Comparison of ENCODE assay signal across 1 cellular context in genomic region chr17:82272495-82273326, GRCh38.
TF ChIP-seq lines count a peak whose summit lies in the region.

No MANE protein-coding gene starts in this region.

TF ChIP-seq in HepG2, 621 proteins besides CTCF, POLR2A, EP300 and RAD21 (continued from another document and continues in another):
- TF ChIP-seq, protein P1, sequence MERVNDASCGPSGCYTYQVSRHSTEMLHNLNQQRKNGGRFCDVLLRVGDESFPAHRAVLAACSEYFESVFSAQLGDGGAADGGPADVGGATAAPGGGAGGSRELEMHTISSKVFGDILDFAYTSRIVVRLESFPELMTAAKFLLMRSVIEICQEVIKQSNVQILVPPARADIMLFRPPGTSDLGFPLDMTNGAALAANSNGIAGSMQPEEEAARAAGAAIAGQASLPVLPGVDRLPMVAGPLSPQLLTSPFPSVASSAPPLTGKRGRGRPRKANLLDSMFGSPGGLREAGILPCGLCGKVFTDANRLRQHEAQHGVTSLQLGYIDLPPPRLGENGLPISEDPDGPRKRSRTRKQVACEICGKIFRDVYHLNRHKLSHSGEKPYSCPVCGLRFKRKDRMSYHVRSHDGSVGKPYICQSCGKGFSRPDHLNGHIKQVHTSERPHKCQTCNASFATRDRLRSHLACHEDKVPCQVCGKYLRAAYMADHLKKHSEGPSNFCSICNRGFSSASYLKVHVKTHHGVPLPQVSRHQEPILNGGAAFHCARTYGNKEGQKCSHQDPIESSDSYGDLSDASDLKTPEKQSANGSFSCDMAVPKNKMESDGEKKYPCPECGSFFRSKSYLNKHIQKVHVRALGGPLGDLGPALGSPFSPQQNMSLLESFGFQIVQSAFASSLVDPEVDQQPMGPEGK (CRISPR knock-in tag; IDR thresholded peaks at IDR 0.05): peak; percentile 62
- no peak for TF ChIP-seq IRF1 (CRISPR knock-in tag; IDR thresholded peaks at IDR 0.05; ENCODE audit: low read depth)
- TF ChIP-seq CBX2 (IDR thresholded peaks at IDR 0.05; ENCODE audit: low read depth, low read length): no peak
- TF ChIP-seq CBX2 (CRISPR knock-in tag; IDR thresholded peaks at IDR 0.05; ENCODE audit: low read depth): no peak
- TF ChIP-seq KLF16 (CRISPR knock-in tag; IDR thresholded peaks at IDR 0.05): no peak
- no peak for TF ChIP-seq ZFP37 (CRISPR knock-in tag; IDR thresholded peaks at IDR 0.05; ENCODE audit: borderline replicate concordance)
- 0 out of 2 replicates have a peak, but pooled peaks have one; percentile 22 for TF ChIP-seq ZNF605 (CRISPR knock-in tag; IDR thresholded peaks at IDR 0.05)
- TF ChIP-seq NR3C1 (CRISPR knock-in tag; IDR thresholded peaks at IDR 0.05): no peak
- TF ChIP-seq PCBP1 (IDR thresholded peaks at IDR 0.05; ENCODE audit: borderline replicate concordance, low read depth, low read length): peak; percentile 96
- TF ChIP-seq NCOA2 (CRISPR knock-in tag; IDR thresholded peaks at IDR 0.05): no peak
- no peak for TF ChIP-seq MIER2 (CRISPR knock-in tag; IDR thresholded peaks at IDR 0.05)
- TF ChIP-seq, protein P2, sequence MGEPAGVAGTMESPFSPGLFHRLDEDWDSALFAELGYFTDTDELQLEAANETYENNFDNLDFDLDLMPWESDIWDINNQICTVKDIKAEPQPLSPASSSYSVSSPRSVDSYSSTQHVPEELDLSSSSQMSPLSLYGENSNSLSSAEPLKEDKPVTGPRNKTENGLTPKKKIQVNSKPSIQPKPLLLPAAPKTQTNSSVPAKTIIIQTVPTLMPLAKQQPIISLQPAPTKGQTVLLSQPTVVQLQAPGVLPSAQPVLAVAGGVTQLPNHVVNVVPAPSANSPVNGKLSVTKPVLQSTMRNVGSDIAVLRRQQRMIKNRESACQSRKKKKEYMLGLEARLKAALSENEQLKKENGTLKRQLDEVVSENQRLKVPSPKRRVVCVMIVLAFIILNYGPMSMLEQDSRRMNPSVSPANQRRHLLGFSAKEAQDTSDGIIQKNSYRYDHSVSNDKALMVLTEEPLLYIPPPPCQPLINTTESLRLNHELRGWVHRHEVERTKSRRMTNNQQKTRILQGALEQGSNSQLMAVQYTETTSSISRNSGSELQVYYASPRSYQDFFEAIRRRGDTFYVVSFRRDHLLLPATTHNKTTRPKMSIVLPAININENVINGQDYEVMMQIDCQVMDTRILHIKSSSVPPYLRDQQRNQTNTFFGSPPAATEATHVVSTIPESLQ (CRISPR knock-in tag; conservative IDR thresholded peaks at IDR 0.05): no peak
- TF ChIP-seq PAWR (CRISPR knock-in tag; IDR thresholded peaks at IDR 0.05; ENCODE audit: borderline replicate concordance): no peak
- TF ChIP-seq RORA (CRISPR knock-in tag; IDR thresholded peaks at IDR 0.05): no peak
- no peak for TF ChIP-seq RARG (CRISPR knock-in tag; IDR thresholded peaks at IDR 0.05; ENCODE audit: low read depth)
- no peak for TF ChIP-seq CCDC6 (CRISPR knock-in tag; IDR thresholded peaks at IDR 0.05)
- no peak for TF ChIP-seq ZNF788 (CRISPR knock-in tag; IDR thresholded peaks at IDR 0.05; ENCODE audit: borderline replicate concordance)
- TF ChIP-seq ELF1 (CRISPR knock-in tag; IDR thresholded peaks at IDR 0.05): 0 out of 2 replicates have a peak, but pooled peaks have one; percentile 17
- TF ChIP-seq ZNF891 (CRISPR knock-in tag; IDR thresholded peaks at IDR 0.05): 0 out of 2 replicates have a peak, but pooled peaks have one; percentile 33
- TF ChIP-seq MTF1 (CRISPR knock-in tag; IDR thresholded peaks at IDR 0.05): no peak
- TF ChIP-seq TEAD3 (CRISPR knock-in tag; optimal IDR thresholded peaks at IDR 0.05; ENCODE audit: borderline replicate concordance): peak; percentile 8
- no peak for TF ChIP-seq ETV6 (CRISPR knock-in tag; conservative IDR thresholded peaks at IDR 0.05)
- TF ChIP-seq, protein P3, sequence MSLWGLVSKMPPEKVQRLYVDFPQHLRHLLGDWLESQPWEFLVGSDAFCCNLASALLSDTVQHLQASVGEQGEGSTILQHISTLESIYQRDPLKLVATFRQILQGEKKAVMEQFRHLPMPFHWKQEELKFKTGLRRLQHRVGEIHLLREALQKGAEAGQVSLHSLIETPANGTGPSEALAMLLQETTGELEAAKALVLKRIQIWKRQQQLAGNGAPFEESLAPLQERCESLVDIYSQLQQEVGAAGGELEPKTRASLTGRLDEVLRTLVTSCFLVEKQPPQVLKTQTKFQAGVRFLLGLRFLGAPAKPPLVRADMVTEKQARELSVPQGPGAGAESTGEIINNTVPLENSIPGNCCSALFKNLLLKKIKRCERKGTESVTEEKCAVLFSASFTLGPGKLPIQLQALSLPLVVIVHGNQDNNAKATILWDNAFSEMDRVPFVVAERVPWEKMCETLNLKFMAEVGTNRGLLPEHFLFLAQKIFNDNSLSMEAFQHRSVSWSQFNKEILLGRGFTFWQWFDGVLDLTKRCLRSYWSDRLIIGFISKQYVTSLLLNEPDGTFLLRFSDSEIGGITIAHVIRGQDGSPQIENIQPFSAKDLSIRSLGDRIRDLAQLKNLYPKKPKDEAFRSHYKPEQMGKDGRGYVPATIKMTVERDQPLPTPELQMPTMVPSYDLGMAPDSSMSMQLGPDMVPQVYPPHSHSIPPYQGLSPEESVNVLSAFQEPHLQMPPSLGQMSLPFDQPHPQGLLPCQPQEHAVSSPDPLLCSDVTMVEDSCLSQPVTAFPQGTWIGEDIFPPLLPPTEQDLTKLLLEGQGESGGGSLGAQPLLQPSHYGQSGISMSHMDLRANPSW (CRISPR knock-in tag; IDR thresholded peaks at IDR 0.05; ENCODE audit: borderline replicate concordance): no peak
- TF ChIP-seq SALL1 (CRISPR knock-in tag; IDR thresholded peaks at IDR 0.05): peak; percentile 33; the same call in 1 of the 2 replicates
- no peak for TF ChIP-seq ZNF235 (CRISPR knock-in tag; IDR thresholded peaks at IDR 0.05; ENCODE audit: borderline replicate concordance)
- TF ChIP-seq FOXC1 (CRISPR knock-in tag; IDR thresholded peaks at IDR 0.05; ENCODE audit: borderline replicate concordance): no peak
- no peak for TF ChIP-seq PLSCR1 (CRISPR knock-in tag; IDR thresholded peaks at IDR 0.05; ENCODE audit: borderline replicate concordance)
- TF ChIP-seq FOXO4 (CRISPR knock-in tag; conservative IDR thresholded peaks at IDR 0.05): no peak
- TF ChIP-seq ZNF121 (CRISPR knock-in tag; IDR thresholded peaks at IDR 0.05): no peak
- TF ChIP-seq HOXA5 (CRISPR knock-in tag; IDR thresholded peaks at IDR 0.05): 0 out of 2 replicates have a peak, but pooled peaks have one; percentile 60
- no peak for TF ChIP-seq ZBTB26 (CRISPR knock-in tag; IDR thresholded peaks at IDR 0.05; ENCODE audit: borderline replicate concordance)
- TF ChIP-seq SAP130 (CRISPR knock-in tag; IDR thresholded peaks at IDR 0.05; ENCODE audit: low read depth): peak; percentile 70
- no peak for TF ChIP-seq ZBTB33 (CRISPR knock-in tag; IDR thresholded peaks at IDR 0.05)
- TF ChIP-seq HNRNPH1 (optimal IDR thresholded peaks at IDR 0.05; ENCODE audit: low read depth, low read length): peak; percentile 80
- TF ChIP-seq, protein P4, sequence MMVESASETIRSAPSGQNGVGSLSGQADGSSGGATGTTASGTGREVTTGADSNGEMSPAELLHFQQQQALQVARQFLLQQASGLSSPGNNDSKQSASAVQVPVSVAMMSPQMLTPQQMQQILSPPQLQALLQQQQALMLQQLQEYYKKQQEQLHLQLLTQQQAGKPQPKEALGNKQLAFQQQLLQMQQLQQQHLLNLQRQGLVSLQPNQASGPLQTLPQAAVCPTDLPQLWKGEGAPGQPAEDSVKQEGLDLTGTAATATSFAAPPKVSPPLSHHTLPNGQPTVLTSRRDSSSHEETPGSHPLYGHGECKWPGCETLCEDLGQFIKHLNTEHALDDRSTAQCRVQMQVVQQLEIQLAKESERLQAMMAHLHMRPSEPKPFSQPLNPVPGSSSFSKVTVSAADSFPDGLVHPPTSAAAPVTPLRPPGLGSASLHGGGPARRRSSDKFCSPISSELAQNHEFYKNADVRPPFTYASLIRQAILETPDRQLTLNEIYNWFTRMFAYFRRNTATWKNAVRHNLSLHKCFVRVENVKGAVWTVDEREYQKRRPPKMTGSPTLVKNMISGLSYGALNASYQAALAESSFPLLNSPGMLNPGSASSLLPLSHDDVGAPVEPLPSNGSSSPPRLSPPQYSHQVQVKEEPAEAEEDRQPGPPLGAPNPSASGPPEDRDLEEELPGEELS (CRISPR knock-in tag; IDR thresholded peaks at IDR 0.05): peak; percentile 55
- no peak for TF ChIP-seq CAMTA2 (CRISPR knock-in tag; IDR thresholded peaks at IDR 0.05; ENCODE audit: borderline replicate concordance)
- TF ChIP-seq, protein P5, sequence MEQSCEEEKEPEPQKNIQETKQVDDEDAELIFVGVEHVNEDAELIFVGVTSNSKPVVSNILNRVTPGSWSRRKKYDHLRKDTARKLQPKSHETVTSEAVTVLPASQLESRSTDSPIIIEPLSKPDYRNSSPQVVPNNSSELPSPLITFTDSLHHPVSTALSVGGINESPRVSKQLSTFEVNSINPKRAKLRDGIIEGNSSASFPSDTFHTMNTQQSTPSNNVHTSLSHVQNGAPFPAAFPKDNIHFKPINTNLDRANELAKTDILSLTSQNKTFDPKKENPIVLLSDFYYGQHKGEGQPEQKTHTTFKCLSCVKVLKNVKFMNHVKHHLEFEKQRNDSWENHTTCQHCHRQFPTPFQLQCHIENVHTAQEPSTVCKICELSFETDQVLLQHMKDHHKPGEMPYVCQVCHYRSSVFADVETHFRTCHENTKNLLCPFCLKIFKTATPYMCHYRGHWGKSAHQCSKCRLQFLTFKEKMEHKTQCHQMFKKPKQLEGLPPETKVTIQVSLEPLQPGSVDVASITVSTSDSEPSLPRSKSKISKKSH (CRISPR knock-in tag; IDR thresholded peaks at IDR 0.05; ENCODE audit: borderline replicate concordance): no peak
- no peak for TF ChIP-seq ZNF276 (CRISPR knock-in tag; IDR thresholded peaks at IDR 0.05; ENCODE audit: low read depth)
- peak; percentile 61; the same call in 1 of the 3 replicates for TF ChIP-seq MXI1 (IDR thresholded peaks at IDR 0.05; ENCODE audit: borderline replicate concordance, low read depth, low read length)
- peak; percentile 30; the same call in 1 of the 2 replicates for TF ChIP-seq FLYWCH1 (CRISPR knock-in tag; IDR thresholded peaks at IDR 0.05)
- no peak for TF ChIP-seq NCOA1 (CRISPR knock-in tag; IDR thresholded peaks at IDR 0.05)
- no peak for TF ChIP-seq ZNF207 (IDR thresholded peaks at IDR 0.05; ENCODE audit: borderline replicate concordance)
- no peak for TF ChIP-seq DR1 (CRISPR knock-in tag; IDR thresholded peaks at IDR 0.05)
- TF ChIP-seq DNMT1 (CRISPR knock-in tag; IDR thresholded peaks at IDR 0.05): no peak; the same call in 1 of the 2 replicates
- TF ChIP-seq SATB2 (CRISPR knock-in tag; IDR thresholded peaks at IDR 0.05): no peak
- TF ChIP-seq ZNF484 (CRISPR knock-in tag; IDR thresholded peaks at IDR 0.05; ENCODE audit: borderline replicate concordance, low read depth): no peak
- no peak for TF ChIP-seq ZNF335 (CRISPR knock-in tag; IDR thresholded peaks at IDR 0.05)
- TF ChIP-seq ZNF230 (CRISPR knock-in tag; IDR thresholded peaks at IDR 0.05): no peak
